ENCODE assay signal across 2 cellular contexts in genomic region chr10:86288695-86289576, GRCh38.
TF ChIP-seq lines count a peak whose summit lies in the region.

No MANE protein-coding gene starts in this region.

TF ChIP-seq in H1, 55 proteins besides CTCF, POLR2A, EP300 and RAD21 (continued from another document):
- TF ChIP-seq PHF8 (conservative IDR thresholded peaks at IDR 0.05; ENCODE audit: low read depth, low read length) = no peak
- no peak for TF ChIP-seq NRF1 (IDR thresholded peaks at IDR 0.05; ENCODE audit: low read depth, low read length)
- no peak for TF ChIP-seq SP4 (IDR thresholded peaks at IDR 0.05; ENCODE audit: low read length)
- TF ChIP-seq CHD2 (IDR thresholded peaks at IDR 0.05; ENCODE audit: low read length) = no peak
- TF ChIP-seq GTF2F1 (IDR thresholded peaks at IDR 0.05; ENCODE audit: borderline replicate concordance, low read depth, low read length) = no peak
- TF ChIP-seq KDM4A (IDR thresholded peaks at IDR 0.05; ENCODE audit: low read depth, low read length, severe bottlenecking) = no peak
- no peak for TF ChIP-seq BCL11A (IDR thresholded peaks at IDR 0.05; ENCODE audit: low read depth in 2 of 2, low read length in 2 of 2)
- TF ChIP-seq CREB1 (IDR thresholded peaks at IDR 0.05) = no peak
- TF ChIP-seq YY1 (IDR thresholded peaks at IDR 0.05; ENCODE audit: low read depth, low read length) = no peak
- no peak for TF ChIP-seq BACH1 (IDR thresholded peaks at IDR 0.05; ENCODE audit: low read length)
- no peak for TF ChIP-seq MAFK (IDR thresholded peaks at IDR 0.05; ENCODE audit: low read depth, low read length)
- TF ChIP-seq RXRA (IDR thresholded peaks at IDR 0.05; ENCODE audit: insufficient read depth, low read depth, low read length) = no peak
- no peak for TF ChIP-seq RFX5 (IDR thresholded peaks at IDR 0.05; ENCODE audit: borderline replicate concordance, low read depth, low read length)
- TF ChIP-seq CEBPB (IDR thresholded peaks at IDR 0.05; ENCODE audit: low read depth, low read length) = no peak

TF ChIP-seq in GM23338, 12 proteins besides CTCF, POLR2A, EP300 and RAD21 (continued from another document):
- no peak for TF ChIP-seq REST (IDR thresholded peaks at IDR 0.05; ENCODE audit: unreplicated experiment)
- TF ChIP-seq STAT1 (IDR thresholded peaks at IDR 0.05; ENCODE audit: unreplicated experiment) = no peak
- TF ChIP-seq POLR2AphosphoS5 (IDR thresholded peaks at IDR 0.05; ENCODE audit: low read depth) = no peak
- TF ChIP-seq NANOG (IDR thresholded peaks at IDR 0.05; ENCODE audit: borderline replicate concordance) = no peak
- TF ChIP-seq ZNF114 (CRISPR knock-in tag; IDR thresholded peaks at IDR 0.05) = no peak
- TF ChIP-seq, protein P1, sequence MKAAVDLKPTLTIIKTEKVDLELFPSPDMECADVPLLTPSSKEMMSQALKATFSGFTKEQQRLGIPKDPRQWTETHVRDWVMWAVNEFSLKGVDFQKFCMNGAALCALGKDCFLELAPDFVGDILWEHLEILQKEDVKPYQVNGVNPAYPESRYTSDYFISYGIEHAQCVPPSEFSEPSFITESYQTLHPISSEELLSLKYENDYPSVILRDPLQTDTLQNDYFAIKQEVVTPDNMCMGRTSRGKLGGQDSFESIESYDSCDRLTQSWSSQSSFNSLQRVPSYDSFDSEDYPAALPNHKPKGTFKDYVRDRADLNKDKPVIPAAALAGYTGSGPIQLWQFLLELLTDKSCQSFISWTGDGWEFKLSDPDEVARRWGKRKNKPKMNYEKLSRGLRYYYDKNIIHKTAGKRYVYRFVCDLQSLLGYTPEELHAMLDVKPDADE (IDR thresholded peaks at IDR 0.05) = no peak
- TF ChIP-seq EZH2 (IDR thresholded peaks at IDR 0.05; ENCODE audit: low read depth, unreplicated experiment) = no peak
- TF ChIP-seq ZNF331 (CRISPR knock-in tag; IDR thresholded peaks at IDR 0.05; ENCODE audit: low read depth) = no peak
- TF ChIP-seq CREB1 (CRISPR knock-in tag; IDR thresholded peaks at IDR 0.05; ENCODE audit: low read depth) = no peak
- TF ChIP-seq, protein P2, sequence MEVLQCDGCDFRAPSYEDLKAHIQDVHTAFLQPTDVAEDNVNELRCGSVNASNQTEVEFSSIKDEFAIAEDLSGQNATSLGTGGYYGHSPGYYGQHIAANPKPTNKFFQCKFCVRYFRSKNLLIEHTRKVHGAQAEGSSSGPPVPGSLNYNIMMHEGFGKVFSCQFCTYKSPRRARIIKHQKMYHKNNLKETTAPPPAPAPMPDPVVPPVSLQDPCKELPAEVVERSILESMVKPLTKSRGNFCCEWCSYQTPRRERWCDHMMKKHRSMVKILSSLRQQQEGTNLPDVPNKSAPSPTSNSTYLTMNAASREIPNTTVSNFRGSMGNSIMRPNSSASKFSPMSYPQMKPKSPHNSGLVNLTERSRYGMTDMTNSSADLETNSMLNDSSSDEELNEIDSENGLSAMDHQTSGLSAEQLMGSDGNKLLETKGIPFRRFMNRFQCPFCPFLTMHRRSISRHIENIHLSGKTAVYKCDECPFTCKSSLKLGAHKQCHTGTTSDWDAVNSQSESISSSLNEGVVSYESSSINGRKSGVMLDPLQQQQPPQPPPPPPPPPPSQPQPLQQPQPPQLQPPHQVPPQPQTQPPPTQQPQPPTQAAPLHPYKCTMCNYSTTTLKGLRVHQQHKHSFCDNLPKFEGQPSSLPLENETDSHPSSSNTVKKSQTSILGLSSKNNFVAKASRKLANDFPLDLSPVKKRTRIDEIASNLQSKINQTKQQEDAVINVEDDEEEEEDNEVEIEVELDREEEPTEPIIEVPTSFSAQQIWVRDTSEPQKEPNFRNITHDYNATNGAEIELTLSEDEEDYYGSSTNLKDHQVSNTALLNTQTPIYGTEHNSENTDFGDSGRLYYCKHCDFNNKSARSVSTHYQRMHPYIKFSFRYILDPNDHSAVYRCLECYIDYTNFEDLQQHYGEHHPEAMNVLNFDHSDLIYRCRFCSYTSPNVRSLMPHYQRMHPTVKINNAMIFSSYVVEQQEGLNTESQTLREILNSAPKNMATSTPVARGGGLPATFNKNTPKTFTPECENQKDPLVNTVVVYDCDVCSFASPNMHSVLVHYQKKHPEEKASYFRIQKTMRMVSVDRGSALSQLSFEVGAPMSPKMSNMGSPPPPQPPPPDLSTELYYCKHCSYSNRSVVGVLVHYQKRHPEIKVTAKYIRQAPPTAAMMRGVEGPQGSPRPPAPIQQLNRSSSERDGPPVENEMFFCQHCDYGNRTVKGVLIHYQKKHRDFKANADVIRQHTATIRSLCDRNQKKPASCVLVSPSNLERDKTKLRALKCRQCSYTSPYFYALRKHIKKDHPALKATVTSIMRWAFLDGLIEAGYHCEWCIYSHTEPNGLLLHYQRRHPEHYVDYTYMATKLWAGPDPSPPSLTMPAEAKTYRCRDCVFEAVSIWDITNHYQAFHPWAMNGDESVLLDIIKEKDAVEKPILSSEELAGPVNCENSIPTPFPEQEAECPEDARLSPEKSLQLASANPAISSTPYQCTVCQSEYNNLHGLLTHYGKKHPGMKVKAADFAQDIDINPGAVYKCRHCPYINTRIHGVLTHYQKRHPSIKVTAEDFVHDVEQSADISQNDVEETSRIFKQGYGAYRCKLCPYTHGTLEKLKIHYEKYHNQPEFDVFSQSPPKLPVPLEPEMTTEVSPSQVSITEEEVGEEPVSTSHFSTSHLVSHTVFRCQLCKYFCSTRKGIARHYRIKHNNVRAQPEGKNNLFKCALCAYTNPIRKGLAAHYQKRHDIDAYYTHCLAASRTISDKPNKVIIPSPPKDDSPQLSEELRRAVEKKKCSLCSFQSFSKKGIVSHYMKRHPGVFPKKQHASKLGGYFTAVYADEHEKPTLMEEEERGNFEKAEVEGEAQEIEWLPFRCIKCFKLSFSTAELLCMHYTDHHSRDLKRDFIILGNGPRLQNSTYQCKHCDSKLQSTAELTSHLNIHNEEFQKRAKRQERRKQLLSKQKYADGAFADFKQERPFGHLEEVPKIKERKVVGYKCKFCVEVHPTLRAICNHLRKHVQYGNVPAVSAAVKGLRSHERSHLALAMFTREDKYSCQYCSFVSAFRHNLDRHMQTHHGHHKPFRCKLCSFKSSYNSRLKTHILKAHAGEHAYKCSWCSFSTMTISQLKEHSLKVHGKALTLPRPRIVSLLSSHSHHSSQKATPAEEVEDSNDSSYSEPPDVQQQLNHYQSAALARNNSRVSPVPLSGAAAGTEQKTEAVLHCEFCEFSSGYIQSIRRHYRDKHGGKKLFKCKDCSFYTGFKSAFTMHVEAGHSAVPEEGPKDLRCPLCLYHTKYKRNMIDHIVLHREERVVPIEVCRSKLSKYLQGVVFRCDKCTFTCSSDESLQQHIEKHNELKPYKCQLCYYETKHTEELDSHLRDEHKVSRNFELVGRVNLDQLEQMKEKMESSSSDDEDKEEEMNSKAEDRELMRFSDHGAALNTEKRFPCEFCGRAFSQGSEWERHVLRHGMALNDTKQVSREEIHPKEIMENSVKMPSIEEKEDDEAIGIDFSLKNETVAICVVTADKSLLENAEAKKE (CRISPR knock-in tag; IDR thresholded peaks at IDR 0.05) = no peak
TF ChIP-seq in GM23338: peak in this region for 0.
